ENCODE assay signal across 11 cellular contexts in the genomic region with DNA sequence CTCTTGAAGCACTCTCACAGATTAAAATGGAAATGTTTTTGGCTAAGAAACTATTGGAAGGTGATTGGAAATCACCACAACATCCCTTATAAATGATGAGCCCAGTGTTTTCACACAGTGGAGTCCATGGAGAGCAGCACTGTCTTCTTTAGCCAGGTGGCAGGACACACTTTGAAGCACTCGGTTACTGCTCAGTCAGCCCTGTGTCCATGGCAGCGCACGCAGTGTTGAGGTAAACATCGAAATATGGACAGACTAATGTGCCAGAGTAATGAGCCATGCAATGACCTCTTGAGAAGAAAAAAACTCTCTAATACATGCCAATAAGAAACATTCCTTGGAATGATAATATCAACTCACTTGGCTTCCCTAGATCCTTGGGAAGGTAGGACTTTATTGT.
A peak's percentile ranks its signal among the peaks of the same experiment; 100 is the strongest.
DNase-seq lines count a peak whose midpoint lies in the region; ATAC-seq and TF ChIP-seq lines count a peak whose summit lies in the region.
"Had no signal": no experiment of that assay in that cellular context is flagged by ENCODE, and none has a peak within 500 bp of the region (broad histone marks: within the 10 kb centered on the region; RNA-seq: fewer than 3 reads in every experiment).

No MANE protein-coding gene starts in this region.

- H3K9me3 ChIP-seq in CD4-positive, CD25-positive, alpha-beta regulatory T cell (ENCODE audit: control insufficient read depth in 2 of 2, low read length in 2 of 2), result no peaks in the 10 kb centered on the region

- no peak overlapping the region for H3K4me3 ChIP-seq in CD4-positive, CD25-positive, alpha-beta regulatory T cell (ENCODE audit: low read depth, low read length)
- H3K4me3 ChIP-seq in fibroblast of pulmonary artery (replicated peaks; ENCODE audit: low read depth, low read length), result no peak overlapping the region

- peaks cover 36 to 98% (median 64%) of the 10 kb centered on the region in 4 donors for H3K4me1 Mint-ChIP-seq in CD4-positive, CD25-positive, alpha-beta regulatory T cell
- H3K4me1 Mint-ChIP-seq in naive thymus-derived CD8-positive, alpha-beta T cell, result peaks cover 62 to 99% (median 98%) of the 10 kb centered on the region in 4 donors

- POLR2A ChIA-PET in naive thymus-derived CD8-positive, alpha-beta T cell (lab: Charles Lee), result interaction anchor here (1.2 to 9.7 kb wide), 6 partner anchors 8 to 66 kb away, joined by 5 to 170 read pairs (median 14); a partner anchor contains a TSS

- peaks cover 16% of the 10 kb centered on the region for H3K4me1 ChIP-seq in CD4-positive, CD25-positive, alpha-beta regulatory T cell (ENCODE audit: control insufficient read depth, insufficient read depth, low read length, poor library complexity, severe bottlenecking)

- no peaks in the 10 kb centered on the region for H3K27me3 ChIP-seq in CD4-positive, CD25-positive, alpha-beta regulatory T cell (ENCODE audit: control insufficient read depth, insufficient read depth, low read length)

- peaks cover 84% of the 10 kb centered on the region for H3K36me3 ChIP-seq in CD4-positive, CD25-positive, alpha-beta regulatory T cell (ENCODE audit: control insufficient read depth, insufficient read depth, low read length)

- H3K27ac Mint-ChIP-seq in CD4-positive, CD25-positive, alpha-beta regulatory T cell, result peak overlapping the region; percentile 38 to 80 (median 67)
- H3K27ac Mint-ChIP-seq in naive thymus-derived CD8-positive, alpha-beta T cell, result peak overlapping the region; percentile 76 to 100 (median 84)

- no peaks in the 10 kb centered on the region for H3K27me3 Mint-ChIP-seq in CD4-positive, CD25-positive, alpha-beta regulatory T cell
- no peaks in the 10 kb centered on the region for H3K27me3 Mint-ChIP-seq in naive thymus-derived CD8-positive, alpha-beta T cell

- peaks cover 89% of the 10 kb centered on the region for H3K36me3 Mint-ChIP-seq in CD4-positive, CD25-positive, alpha-beta regulatory T cell
- H3K36me3 Mint-ChIP-seq in naive thymus-derived CD8-positive, alpha-beta T cell, result peaks cover 85 to 99% (median 96%) of the 10 kb centered on the region in 3 donors

- peak overlapping the region in 2 of 4 donors; percentile 27 to 60 for H3K4me3 Mint-ChIP-seq in CD4-positive, CD25-positive, alpha-beta regulatory T cell
- H3K4me3 Mint-ChIP-seq in naive thymus-derived CD8-positive, alpha-beta T cell, result peak overlapping the region in 9 of 10 donors; percentile 19 to 71 (median 50)

- no peak for TF ChIP-seq CTCF in fibroblast of pulmonary artery (IDR thresholded peaks at IDR 0.05; ENCODE audit: low read length, missing control alignments)

- H3K27ac ChIP-seq in CD4-positive, CD25-positive, alpha-beta regulatory T cell (ENCODE audit: insufficient read depth, low read length, poor library complexity, severe bottlenecking), result no peak overlapping the region

- no peak for DNase-seq in CD4-positive, CD25-positive, alpha-beta regulatory T cell
- DNase-seq in OCI-M1 (lab: John Stamatoyannopoulos, UW) (peak; percentile 29), fibroblast of pulmonary artery (ENCODE audit: low read depth) (peak; percentile 49), NK-92 (lab: John Stamatoyannopoulos, UW; ENCODE audit: unreplicated experiment) (no peak)
- DNase-seq in naive thymus-derived CD8-positive, alpha-beta T cell, result no peak
- DNase-seq: DMS 273 treated with DMSO at 0.1 percent for 48 hours, foreskin melanocyte, NCI-H82 had no signal

- H3K9me3 Mint-ChIP-seq in CD4-positive, CD25-positive, alpha-beta regulatory T cell, result peaks cover 0 to 4% (median 0%) of the 10 kb centered on the region in 7 donors
- peaks cover 0 to 2% (median 0%) of the 10 kb centered on the region in 9 donors for H3K9me3 Mint-ChIP-seq in naive thymus-derived CD8-positive, alpha-beta T cell

- ATAC-seq in CD4-positive, CD25-positive, alpha-beta regulatory T cell (ENCODE audit: low read depth in 2 of 2), result no peak
- ATAC-seq in naive thymus-derived CD8-positive, alpha-beta T cell, result no peak
- ATAC-seq in HG02852 (IDR thresholded peaks at IDR 0.05; ENCODE audit: unreplicated experiment), result no peak
- ATAC-seq in HG02870 (IDR thresholded peaks at IDR 0.05; ENCODE audit: unreplicated experiment), result no peak
- no peak for ATAC-seq in GM18861 (IDR thresholded peaks at IDR 0.05; ENCODE audit: unreplicated experiment)

Comparison
In these comparisons a context has a peak if more than half of its experiments do, and no peak if none do; other contexts are left out.
1. DNase-seq: peak in OCI-M1 (single experiment) and fibroblast of pulmonary artery (single experiment); none in CD4-positive, CD25-positive, alpha-beta regulatory T cell (0 of 3), naive thymus-derived CD8-positive, alpha-beta T cell (0 of 10) and NK-92 (single experiment).